ENCODE assay signal across 8 cellular contexts in genomic region chr5:149550608-149551226, GRCh38. TPM values are rescaled to one million over a fixed set of nuclear protein-coding genes. Genes with fewer than 3 reads are reported as not detected.
DNase-seq lines count a peak whose midpoint lies in the region; ATAC-seq and TF ChIP-seq lines count a peak whose summit lies in the region.

No MANE protein-coding gene starts in this region.

- H3K4me1 ChIP-seq in BE2C (no peaks in the 10 kb centered on the region), right lobe of liver (peaks cover 0 to 33% (median 11%) of the 10 kb centered on the region in 4 donors)

- TSS peak; percentile 31 for BruUV-seq in MCF 10A (replicated peaks; lab: Mats Ljungman, UMichigan)

- 0% methylated on average over 13 of the region's 39 CpGs for WGBS in right lobe of liver (ENCODE audit: insufficient coverage, low coverage, low lambda C conversion rate, missing lambda C conversion rate)

- H3K27ac Mint-ChIP-seq in MCF 10A (ENCODE audit: low read depth, unreplicated experiment): peak overlapping the region; percentile 99

- intact Hi-C loops in MCF 10A (cut with micrococcal nuclease): loop anchor here (1.0 to 2.0 kb wide), 3 partner anchors 11 to 110 kb away; no protein-coding TSS in a partner anchor
- intact Hi-C loops in right lobe of liver (cut with DNase I): loop anchor here in 1 of 2 donors (5.0 kb wide), 1 partner anchor 98 kb away; no protein-coding TSS in a partner anchor

- H3K27me3 ChIP-seq in BE2C (no peaks in the 10 kb centered on the region), right lobe of liver (no peaks in the 10 kb centered on the region)

- no peaks in the 10 kb centered on the region for H3K27me3 Mint-ChIP-seq in MCF 10A (ENCODE audit: insufficient read depth, unreplicated experiment)

- peak; percentile 21 for DNase-seq in BE2C
- peak; percentile 7 for DNase-seq in MV-4-11 (lab: John Stamatoyannopoulos, UW)
- DNase-seq in MCF 10A (ENCODE audit: unreplicated experiment): no peak
- peak in 2 of 3 donors; percentile 51 to 59 for DNase-seq in right lobe of liver

- H3K9me3 ChIP-seq in BE2C (no peaks in the 10 kb centered on the region), right lobe of liver (no peaks in the 10 kb centered on the region)

- ATAC-seq in GM21360 (IDR thresholded peaks at IDR 0.05; ENCODE audit: unreplicated experiment) (peak; percentile 4), right lobe of liver (peak; percentile 5 to 25 (median 8)), HG03469 (IDR thresholded peaks at IDR 0.05; ENCODE audit: unreplicated experiment) (no peak), GM19328 (IDR thresholded peaks at IDR 0.05; ENCODE audit: unreplicated experiment) (no peak)

- H3K4me3 ChIP-seq in BE2C (ENCODE audit: low read depth, low read length) (peak overlapping the region; percentile 96), right lobe of liver (peak overlapping the region; percentile 88 to 91 (median 89))

- no peak for TF ChIP-seq POLR2A in right lobe of liver (IDR thresholded peaks at IDR 0.05)

- POLR2A ChIA-PET in MCF 10A (lab: Yijun Ruan, JAX): interaction anchor here (0.6 to 14.7 kb wide), 45 partner anchors 9 to 725 kb away, joined by 3 to 517 read pairs (median 16); partner anchors contain the start of genes ADRB2, ARHGEF37, GRPEL2 and HMGXB3

- H3K9me3 Mint-ChIP-seq in MCF 10A (ENCODE audit: unreplicated experiment): no peaks in the 10 kb centered on the region

- TF ChIP-seq CTCF in BE2C (IDR thresholded peaks at IDR 0.05; ENCODE audit: low read depth, low read length): no peak
- no peak for TF ChIP-seq CTCF in MCF 10A (IDR thresholded peaks at IDR 0.05; ENCODE audit: unreplicated experiment)
- TF ChIP-seq CTCF in right lobe of liver (IDR thresholded peaks at IDR 0.05): no peak

- H3K27ac ChIP-seq in right lobe of liver: peak overlapping the region; percentile 92 to 98 (median 97)
- H3K27ac ChIP-seq in temporal lobe (ENCODE audit: low read depth, low read length): peak overlapping the region; percentile 97

- H3K36me3 Mint-ChIP-seq in MCF 10A (ENCODE audit: insufficient read depth, unreplicated experiment): peaks cover 65% of the 10 kb centered on the region

- H3K36me3 ChIP-seq in BE2C (peaks cover 47% of the 10 kb centered on the region), right lobe of liver (peaks cover 0 to 26% (median 2%) of the 10 kb centered on the region in 4 donors)

- peaks cover 14% of the 10 kb centered on the region for H3K4me1 Mint-ChIP-seq in MCF 10A (ENCODE audit: insufficient read depth, unreplicated experiment)

- peak overlapping the region; percentile 89 for H3K4me3 Mint-ChIP-seq in MCF 10A (ENCODE audit: unreplicated experiment)

- CTCF ChIA-PET in MCF 10A (lab: Yijun Ruan, JAX): interaction anchor here (0.5 to 9.9 kb wide), 32 partner anchors 10 to 385 kb away, joined by 3 to 202 read pairs (median 5); no protein-coding TSS in a partner anchor

RNA-seq across cellular contexts. Expression of gene CSNK1A1, which starts 0.5 kb away (rescaled TPM):
- polyA plus RNA-seq in BE2C (2012; ENCODE audit: insufficient read depth, insufficient read length, low read depth): 208 TPM
- 666 and 744 TPM in 2 replicates for total RNA-seq in MCF 10A (2022)
- 10 to 100 TPM; 79.7 to 87.1 (median 83.8) TPM for total RNA-seq in right lobe of liver
- 260 TPM for total RNA-seq in temporal lobe

RNA-seq across cellular contexts. Expression of gene ARHGEF37, which starts 30.6 kb away (rescaled TPM):
- 0.23 TPM for polyA plus RNA-seq in BE2C (2012; ENCODE audit: insufficient read depth, insufficient read length, low read depth)
- total RNA-seq in MCF 10A (2022) (3.9 and 5.1 TPM in 2 replicates), right lobe of liver (1 to 10 TPM; 1.6 to 7.3 (median 2.1) TPM), temporal lobe (0.49 TPM)

Comparison
In these comparisons a context has a peak if more than half of its experiments do, and no peak if none do; other contexts are left out.
1. ATAC-seq: peak in GM21360 (single experiment) and right lobe of liver (4 of 4); none in HG03469 (single experiment) and GM19328 (single experiment).